In the genomic region with DNA sequence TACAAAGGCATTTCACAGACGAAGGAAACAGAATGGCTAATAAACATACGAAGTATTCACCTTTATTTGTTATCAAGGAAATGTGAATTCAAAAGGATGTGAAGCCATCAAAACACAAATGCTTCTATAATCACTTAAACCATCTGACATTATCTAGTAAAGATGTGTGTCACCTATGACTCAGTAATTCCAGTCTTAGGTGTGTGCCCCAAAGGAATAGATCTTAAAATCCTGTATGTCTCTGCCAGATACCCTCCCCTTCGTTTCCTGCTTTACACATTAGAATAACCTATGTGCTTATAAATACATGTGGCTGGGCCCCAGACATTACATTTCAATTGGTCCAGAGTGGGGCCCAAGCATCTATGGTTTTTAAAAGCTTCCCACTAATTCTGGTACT, we compare ENCODE assay signal across 14 cellular contexts. TPM values are rescaled to one million over a fixed set of nuclear protein-coding genes. Genes with fewer than 3 reads are reported as not detected.
DNase-seq lines count a peak whose midpoint lies in the region; ATAC-seq, FAIRE-seq and TF ChIP-seq lines count a peak whose summit lies in the region.
"Had no signal": no experiment of that assay in that cellular context is flagged by ENCODE, and none has a peak within 500 bp of the region (broad histone marks: within the 10 kb centered on the region; RNA-seq: fewer than 3 reads in every experiment).

No MANE protein-coding gene starts in this region.

- H3K27ac Mint-ChIP-seq in activated naive CD4-positive, alpha-beta T cell treated with anti-CD3 and anti-CD28 coated beads for 36 hours: peak overlapping the region; percentile 69
- H3K27ac Mint-ChIP-seq in activated naive CD4-positive, alpha-beta T cell treated with anti-CD3 and anti-CD28 coated beads, Interleukin-2, amount 10 ng/mL, durations not matched to agents 7 days and 5 days: no peak overlapping the region
- no peak overlapping the region for H3K27ac Mint-ChIP-seq in stimulated activated naive B cell treated with anti-CD40 and anti-IgM and Interleukin-4, amounts not matched to agents 10 μg/mL and 1 μg/mL and 100 μg/mL, for 72 hours
- H3K27ac Mint-ChIP-seq: brain had no signal

- no peaks in the 10 kb centered on the region for H4K20me1 ChIP-seq in K562 (replicated peaks; ENCODE audit: control insufficient read depth, insufficient read depth, low read length)

- H3K79me1 ChIP-seq in mesenchymal stem cell (replicated peaks; ENCODE audit: low read length, poor library complexity, severe bottlenecking): no peaks in the 10 kb centered on the region

- peaks cover 13% of the 10 kb centered on the region for H3K36me3 Mint-ChIP-seq in activated naive CD4-positive, alpha-beta T cell treated with anti-CD3 and anti-CD28 coated beads for 36 hours (ENCODE audit: low read depth)
- peaks cover 25% of the 10 kb centered on the region for H3K36me3 Mint-ChIP-seq in activated naive CD4-positive, alpha-beta T cell treated with anti-CD3 and anti-CD28 coated beads, Interleukin-2, amount 10 ng/mL, durations not matched to agents 7 days and 5 days
- peaks cover 20 to 32% of the 10 kb centered on the region in 2 donors for H3K36me3 Mint-ChIP-seq in stimulated activated naive B cell treated with anti-CD40 and anti-IgM and Interleukin-4, amounts not matched to agents 10 μg/mL and 1 μg/mL and 100 μg/mL, for 72 hours

- H3K27ac ChIP-seq in K562 (ENCODE audit: extremely low read depth, low read depth, low read length) (no peak overlapping the region), mesenchymal stem cell (ENCODE audit: low read length, poor library complexity, severe bottlenecking) (no peak overlapping the region)
- H3K27ac ChIP-seq: tibial nerve had no signal

- intact Hi-C loops in activated naive CD4-positive, alpha-beta T cell treated with anti-CD3 and anti-CD28 coated beads for 36 hours (cut with micrococcal nuclease): loop anchor here (1.0 kb wide), 2 partner anchors 41 to 54 kb away; partner anchors contain the start of genes CEP135 and EXOC1
- intact Hi-C loops in K562 (cut with micrococcal nuclease): no loop called here

- ATAC-seq in K562 (no peak), omental fat pad (ENCODE audit: low FRiP score) (no peak)
- peak; percentile 27 to 50 for ATAC-seq in stimulated activated naive B cell treated with anti-CD40 and anti-IgM and Interleukin-4, amounts not matched to agents 10 μg/mL and 1 μg/mL and 100 μg/mL, for 72 hours (replicated peaks)

- H3K9ac ChIP-seq in K562 (ENCODE audit: insufficient read depth in 1 of 2, low read depth in 2 of 2, low read length in 2 of 2): no peak overlapping the region
- H3K9ac ChIP-seq in mesenchymal stem cell (ENCODE audit: low read length): no peak overlapping the region

- H3K4me1 ChIP-seq in K562 (replicated peaks in 1 of 2; ENCODE audit: control insufficient read depth in 2 of 2, insufficient read depth in 2 of 2, low read length in 2 of 2) (no peaks in the 10 kb centered on the region), mesenchymal stem cell (ENCODE audit: control insufficient read depth, insufficient read depth, low read depth, low read length) (no peaks in the 10 kb centered on the region)
- H3K4me1 ChIP-seq: tibial nerve had no signal

- H4K91ac ChIP-seq in mesenchymal stem cell (ENCODE audit: low read length): no peak overlapping the region

- no peak for TF ChIP-seq RAD21 in K562 (CRISPR knock-in tag; conservative IDR thresholded peaks at IDR 0.05 in 1 of 2, IDR thresholded peaks at IDR 0.05 in 1 of 2)

- no peak for TF ChIP-seq EP300 in K562 (IDR thresholded peaks at IDR 0.05; ENCODE audit: low read length)

- no peak overlapping the region for H3K14ac ChIP-seq in mesenchymal stem cell (ENCODE audit: low read length in 2 of 2)

- H3K4me1 Mint-ChIP-seq in activated naive CD4-positive, alpha-beta T cell treated with anti-CD3 and anti-CD28 coated beads for 36 hours (ENCODE audit: low read depth): peaks cover 31% of the 10 kb centered on the region
- peaks cover 15% of the 10 kb centered on the region for H3K4me1 Mint-ChIP-seq in activated naive CD4-positive, alpha-beta T cell treated with anti-CD3 and anti-CD28 coated beads, Interleukin-2, amount 10 ng/mL, durations not matched to agents 7 days and 5 days
- H3K4me1 Mint-ChIP-seq in stimulated activated naive B cell treated with anti-CD40 and anti-IgM and Interleukin-4, amounts not matched to agents 10 μg/mL and 1 μg/mL and 100 μg/mL, for 72 hours: peaks cover 2 to 10% of the 10 kb centered on the region in 2 donors

- H3K9me3 ChIP-seq in K562 (replicated peaks; ENCODE audit: control insufficient read depth, insufficient read depth, low read depth, low read length): no peaks in the 10 kb centered on the region
- no peaks in the 10 kb centered on the region for H3K9me3 ChIP-seq in mesenchymal stem cell (ENCODE audit: control insufficient read depth, low read length)
- H3K9me3 ChIP-seq: tibial nerve had no signal

- TF ChIP-seq CTCF in K562 (IDR thresholded peaks at IDR 0.05 in 2 of 3, conservative IDR thresholded peaks at IDR 0.05 in 1 of 3; ENCODE audit: insufficient read depth in 2 of 3, low read depth in 1 of 3, low read length in 3 of 3) (no peak), omental fat pad (IDR thresholded peaks at IDR 0.05) (no peak)

- CTCF ChIA-PET in activated naive CD4-positive, alpha-beta T cell treated with anti-CD3 and anti-CD28 coated beads for 36 hours (lab: Charles Lee): interaction anchor here (1.1 kb wide), 1 partner anchor 10 kb away, joined by 4 read pairs; no protein-coding TSS in a partner anchor
- CTCF ChIA-PET in activated naive CD4-positive, alpha-beta T cell treated with anti-CD3 and anti-CD28 coated beads, Interleukin-2, amount 10 ng/mL, durations not matched to agents 7 days and 5 days (lab: Charles Lee): no interaction called here
- CTCF ChIA-PET in K562 (lab: Yijun Ruan, JAX; ENCODE audit: low intra/inter-chr PET ratio): no interaction called here

- H3K27me3 Mint-ChIP-seq in activated naive CD4-positive, alpha-beta T cell treated with anti-CD3 and anti-CD28 coated beads for 36 hours (ENCODE audit: low read depth): no peaks in the 10 kb centered on the region
- no peaks in the 10 kb centered on the region for H3K27me3 Mint-ChIP-seq in activated naive CD4-positive, alpha-beta T cell treated with anti-CD3 and anti-CD28 coated beads, Interleukin-2, amount 10 ng/mL, durations not matched to agents 7 days and 5 days
- no peaks in the 10 kb centered on the region for H3K27me3 Mint-ChIP-seq in stimulated activated naive B cell treated with anti-CD40 and anti-IgM and Interleukin-4, amounts not matched to agents 10 μg/mL and 1 μg/mL and 100 μg/mL, for 72 hours
- H3K27me3 Mint-ChIP-seq: brain had no signal

- no TSS peak for BruUV-seq in K562 (replicated peaks; lab: Mats Ljungman, UMichigan)

- no peak overlapping the region for H2BK12ac ChIP-seq in mesenchymal stem cell (ENCODE audit: low read length in 2 of 2)

- H3K4me2 ChIP-seq in K562 (ENCODE audit: insufficient read depth, low read length): no peak overlapping the region
- no peak overlapping the region for H3K4me2 ChIP-seq in mesenchymal stem cell (ENCODE audit: low read length, poor library complexity, severe bottlenecking)

- H3K4ac ChIP-seq in mesenchymal stem cell (ENCODE audit: low read depth in 1 of 2, low read length in 2 of 2): no peak overlapping the region

- no peak overlapping the region for H2BK15ac ChIP-seq in mesenchymal stem cell (ENCODE audit: low read depth, poor library complexity, severe bottlenecking)

- 42% methylated on average over 3 of the region's 3 CpGs for WGBS in K562 (ENCODE audit: insufficient coverage, low coverage, missing lambda C conversion rate)
- 68% methylated on average over 1 of the region's 3 CpGs for WGBS in mesenchymal stem cell

- in situ Hi-C loops in K562 (cut with MboI): no loop called here

- no peak for FAIRE-seq in K562 (lab: Jason Lieb, UNC)

- H3K9me1 ChIP-seq in K562 (ENCODE audit: control insufficient read depth, insufficient read depth, low read length): no peaks in the 10 kb centered on the region

- peak; percentile 30 for DNase-seq in activated naive CD4-positive, alpha-beta T cell treated with anti-CD3 and anti-CD28 coated beads for 36 hours
- no peak for DNase-seq in activated naive CD4-positive, alpha-beta T cell treated with anti-CD3 and anti-CD28 coated beads, Interleukin-2, amount 10 ng/mL, durations not matched to agents 7 days and 5 days
- DNase-seq in M059J (ENCODE audit: low read depth): peak; percentile 78
- DNase-seq in K562 (ENCODE audit: extremely low read depth in 1 of 4, low spot score in 3 of 4): no peak
- no peak for DNase-seq in stimulated activated naive B cell treated with anti-CD40 and anti-IgM and Interleukin-4, amounts not matched to agents 10 μg/mL and 1 μg/mL and 100 μg/mL, for 72 hours
- DNase-seq in Kasumi-1 (lab: John Stamatoyannopoulos, UW): no peak
- DNase-seq in mesenchymal stem cell: no peak
- no peak for DNase-seq in omental fat pad (ENCODE audit: low spot score)
- DNase-seq: GDM1, NCI-H146, NCI-H69, retina had no signal

- H2AFZ ChIP-seq in K562 (ENCODE audit: low read depth, low read length): no peak overlapping the region
- no peak overlapping the region for H2AFZ ChIP-seq in mesenchymal stem cell (ENCODE audit: low read depth, low read length)

- H3K4me3 ChIP-seq in K562 (no peak overlapping the region), mesenchymal stem cell (ENCODE audit: insufficient read depth in 1 of 2, low read depth in 1 of 2, low read length in 2 of 2) (no peak overlapping the region)
- H3K4me3 ChIP-seq: tibial nerve had no signal

- no peak overlapping the region for H2AK5ac ChIP-seq in mesenchymal stem cell (ENCODE audit: low read length, severe bottlenecking)

- H3K79me2 ChIP-seq in K562 (ENCODE audit: control insufficient read depth, insufficient read depth, low read length): no peaks in the 10 kb centered on the region

- H2BK120ac ChIP-seq in mesenchymal stem cell (ENCODE audit: low read depth, low read length): no peak overlapping the region

- H2BK5ac ChIP-seq in mesenchymal stem cell (ENCODE audit: low read depth, low read length, poor library complexity, severe bottlenecking): no peak overlapping the region

- H3K36me3 ChIP-seq in K562 (ENCODE audit: control insufficient read depth, insufficient read depth, low read length) (peaks cover 19% of the 10 kb centered on the region; the same call in 1 of the 3 replicates), mesenchymal stem cell (ENCODE audit: control insufficient read depth in 1 of 2, insufficient read depth in 2 of 2, low read depth in 1 of 2, low read length in 2 of 2) (peaks cover 3 to 43% of the 10 kb centered on the region in 2 experiments)

- no peak overlapping the region for H3K23ac ChIP-seq in mesenchymal stem cell (ENCODE audit: low read length in 2 of 2)

- H3K4me3 Mint-ChIP-seq in activated naive CD4-positive, alpha-beta T cell treated with anti-CD3 and anti-CD28 coated beads for 36 hours: no peak overlapping the region
- no peak overlapping the region for H3K4me3 Mint-ChIP-seq in activated naive CD4-positive, alpha-beta T cell treated with anti-CD3 and anti-CD28 coated beads, Interleukin-2, amount 10 ng/mL, durations not matched to agents 7 days and 5 days
- no peak overlapping the region for H3K4me3 Mint-ChIP-seq in stimulated activated naive B cell treated with anti-CD40 and anti-IgM and Interleukin-4, amounts not matched to agents 10 μg/mL and 1 μg/mL and 100 μg/mL, for 72 hours
- H3K4me3 Mint-ChIP-seq: brain had no signal

- TF ChIP-seq POLR2A in K562 (conservative IDR thresholded peaks at IDR 0.05): no peak

- H3K27me3 ChIP-seq in K562 (ENCODE audit: control insufficient read depth in 2 of 2, insufficient read depth in 2 of 2, low read length in 2 of 2): no peaks in the 10 kb centered on the region
- H3K27me3 ChIP-seq in mesenchymal stem cell (ENCODE audit: control insufficient read depth in 1 of 2, insufficient read depth in 1 of 2, low read length in 2 of 2): no peaks in the 10 kb centered on the region
- H3K27me3 ChIP-seq: tibial nerve had no signal

- no peak overlapping the region for H3K18ac ChIP-seq in mesenchymal stem cell (ENCODE audit: low read depth in 1 of 2, low read length in 2 of 2)

- H4K8ac ChIP-seq in mesenchymal stem cell (ENCODE audit: low read length): no peak overlapping the region

- no peaks in the 10 kb centered on the region for H3K9me3 Mint-ChIP-seq in activated naive CD4-positive, alpha-beta T cell treated with anti-CD3 and anti-CD28 coated beads for 36 hours
- no peaks in the 10 kb centered on the region for H3K9me3 Mint-ChIP-seq in activated naive CD4-positive, alpha-beta T cell treated with anti-CD3 and anti-CD28 coated beads, Interleukin-2, amount 10 ng/mL, durations not matched to agents 7 days and 5 days
- H3K9me3 Mint-ChIP-seq in stimulated activated naive B cell treated with anti-CD40 and anti-IgM and Interleukin-4, amounts not matched to agents 10 μg/mL and 1 μg/mL and 100 μg/mL, for 72 hours: no peaks in the 10 kb centered on the region
- H3K9me3 Mint-ChIP-seq: brain had no signal

- POLR2A ChIA-PET in K562 (lab: Yijun Ruan, JAX): interaction anchor here (0.6 kb wide), 1 partner anchor 977 kb away, joined by 3 read pairs; no protein-coding TSS in a partner anchor

RNA-seq across cellular contexts. Expression of gene CEP135, which starts 41.7 kb away (rescaled TPM):
- 10 to 100 TPM; 18.6 to 19.4 TPM for total RNA-seq in activated naive CD4-positive, alpha-beta T cell treated with anti-CD3 and anti-CD28 coated beads for 36 hours
- 2.6 and 2.8 TPM in 2 replicates for total RNA-seq in M059J (2014; rRNA removed; shearing (Covaris generic))
- total RNA-seq in K562 (2011; cell fraction: chromatin; rRNA removed; ENCODE audit: low replicate concordance): 21.1 and 101 TPM in 2 replicates
- 13.2 and 16.4 TPM in 2 replicates for total RNA-seq in K562 (2011; cell fraction: nucleolus; rRNA removed)
- total RNA-seq in K562 (2011; cell fraction: nucleoplasm; rRNA removed): 43.6 and 71.6 TPM in 2 replicates
- total RNA-seq in K562 (2014; rRNA removed): 10.9 and 18.6 TPM in 2 replicates
- 18.9 and 21.0 TPM in 2 replicates for total RNA-seq in K562 (2014; rRNA removed; fragmentation: Illumina TruSeq; extraction: Trizol)
- total RNA-seq in K562 (2015; rRNA removed; fragmentation: Illumina TruSeq; extraction: Trizol): 15.3 and 15.8 TPM in 2 replicates
- 11.3 and 11.5 TPM in 2 replicates for total RNA-seq in K562 (2021)
- 15.1 and 15.5 TPM in 2 replicates for polyA plus RNA-seq in K562 (2011; rRNA removed)
- 1.9 and 5.0 TPM in 2 replicates for polyA plus RNA-seq in K562 (2011; cell fraction: cytosol; rRNA removed)
- 12.3 and 16.5 TPM in 2 replicates for polyA plus RNA-seq in K562 (2011; cell fraction: nucleus; rRNA removed)
- 6.9 and 9.8 TPM in 2 replicates for polyA plus RNA-seq in K562 (2012)
- 12.5 and 15.3 TPM in 2 replicates for polyA plus RNA-seq in K562 (2014; fragmentation: Illumina TruSeq; extraction: Trizol)
- polyA plus RNA-seq in K562 (2014; fragmentation: Nextera tagmentation; extraction: Ambion mirVana): 1 to 10 TPM; 3.1 to 3.3 TPM
- polyA plus RNA-seq in K562 (2014; rRNA removed): 13.2 and 14.4 TPM in 2 replicates
- polyA minus RNA-seq in K562 (2011; rRNA and poly(A)+ RNA removed): 20.9 and 28.9 TPM in 2 replicates
- 5.2 and 5.7 TPM in 2 replicates for polyA minus RNA-seq in K562 (2011; cell fraction: cytosol; rRNA and poly(A)+ RNA removed)
- 21.1 and 34.1 TPM in 2 replicates for polyA minus RNA-seq in K562 (2011; cell fraction: nucleus; rRNA and poly(A)+ RNA removed)
- polyA plus RNA-seq in mesenchymal stem cell (2013, experiment 1 of 2): 4.5 TPM
- polyA plus RNA-seq in mesenchymal stem cell (2013, experiment 2 of 2): 4.3 TPM
- 10 to 100 TPM in 1 of 4 donors, 1 to 10 TPM in 3; 5.1 to 12.9 (median 8.1) TPM for total RNA-seq in omental fat pad

RNA-seq across cellular contexts. Expression of gene EXOC1, which starts 53.6 kb away (rescaled TPM):
- 10 to 100 TPM; 18.7 to 21.9 TPM for total RNA-seq in activated naive CD4-positive, alpha-beta T cell treated with anti-CD3 and anti-CD28 coated beads for 36 hours
- total RNA-seq in M059J (2014; rRNA removed; shearing (Covaris generic)): 13.8 and 31.5 TPM in 2 replicates
- 14.5 and 61.2 TPM in 2 replicates for total RNA-seq in K562 (2011; cell fraction: chromatin; rRNA removed; ENCODE audit: low replicate concordance)
- 5.3 and 9.7 TPM in 2 replicates for total RNA-seq in K562 (2011; cell fraction: nucleolus; rRNA removed)
- total RNA-seq in K562 (2011; cell fraction: nucleoplasm; rRNA removed): 15.5 and 17.3 TPM in 2 replicates
- 20.8 and 24.3 TPM in 2 replicates for total RNA-seq in K562 (2014; rRNA removed)
- 35.9 and 39.9 TPM in 2 replicates for total RNA-seq in K562 (2014; rRNA removed; fragmentation: Illumina TruSeq; extraction: Trizol)
- total RNA-seq in K562 (2015; rRNA removed; fragmentation: Illumina TruSeq; extraction: Trizol): 38.6 and 40.1 TPM in 2 replicates
- 26.2 TPM in 2 replicates for total RNA-seq in K562 (2021)
- 24.1 and 34.4 TPM in 2 replicates for polyA plus RNA-seq in K562 (2011; rRNA removed)
- polyA plus RNA-seq in K562 (2011; cell fraction: cytosol; rRNA removed): 6.3 and 12.1 TPM in 2 replicates
- 41.1 and 53.7 TPM in 2 replicates for polyA plus RNA-seq in K562 (2011; cell fraction: nucleus; rRNA removed)
- polyA plus RNA-seq in K562 (2012): 23.4 and 30.5 TPM in 2 replicates
- polyA plus RNA-seq in K562 (2014; fragmentation: Illumina TruSeq; extraction: Trizol): 42.8 and 45.5 TPM in 2 replicates
- polyA plus RNA-seq in K562 (2014; fragmentation: Nextera tagmentation; extraction: Ambion mirVana): 10 to 100 TPM; 16.0 to 19.5 TPM
- polyA plus RNA-seq in K562 (2014; rRNA removed): 25.7 and 34.2 TPM in 2 replicates
- polyA minus RNA-seq in K562 (2011; rRNA and poly(A)+ RNA removed): 44.5 and 53.7 TPM in 2 replicates
- 10.1 and 12.6 TPM in 2 replicates for polyA minus RNA-seq in K562 (2011; cell fraction: cytosol; rRNA and poly(A)+ RNA removed)
- 20.9 and 37.4 TPM in 2 replicates for polyA minus RNA-seq in K562 (2011; cell fraction: nucleus; rRNA and poly(A)+ RNA removed)
- 26.6 TPM for polyA plus RNA-seq in mesenchymal stem cell (2013, experiment 1 of 2)
- polyA plus RNA-seq in mesenchymal stem cell (2013, experiment 2 of 2): 27.0 TPM
- 10 to 100 TPM; 30.7 to 55.3 (median 36.9) TPM for total RNA-seq in omental fat pad

Comparison
In these comparisons a context has a peak if more than half of its experiments do, and no peak if none do; other contexts are left out.
1. DNase-seq: peak in activated naive CD4-positive, alpha-beta T cell treated with anti-CD3 and anti-CD28 coated beads for 36 hours (single experiment) and M059J (single experiment); none in activated naive CD4-positive, alpha-beta T cell treated with anti-CD3 and anti-CD28 coated beads, Interleukin-2, amount 10 ng/mL, durations not matched to agents 7 days and 5 days (single experiment), K562 (0 of 4), stimulated activated naive B cell treated with anti-CD40 and anti-IgM and Interleukin-4, amounts not matched to agents 10 μg/mL and 1 μg/mL and 100 μg/mL, for 72 hours (single experiment), Kasumi-1 (0 of 2), mesenchymal stem cell (single experiment) and omental fat pad (single experiment).
2. ATAC-seq: peak in stimulated activated naive B cell treated with anti-CD40 and anti-IgM and Interleukin-4, amounts not matched to agents 10 μg/mL and 1 μg/mL and 100 μg/mL, for 72 hours (2 of 2); none in K562 (single experiment) and omental fat pad (single experiment).